ENCODE assay signal across 22 cellular contexts in genomic region chr3:61913657-61914056, GRCh38.
DNase-seq lines count a peak whose midpoint lies in the region; ATAC-seq, FAIRE-seq and TF ChIP-seq lines count a peak whose summit lies in the region.
"Had no signal": no experiment of that assay in that cellular context is flagged by ENCODE, and none has a peak within 500 bp of the region (broad histone marks: within the 10 kb centered on the region; RNA-seq: fewer than 3 reads in every experiment).

No MANE protein-coding gene starts in this region.

- CTCF ChIA-PET in GM10248 (lab: Yijun Ruan, JAX) = interaction anchor here (0.7 kb wide), 1 partner anchor 8 kb away, joined by 3 read pairs; no protein-coding TSS in a partner anchor
- CTCF ChIA-PET in H1 (lab: Charles Lee; ENCODE audit: partially characterized antibody) = interaction anchor here (0.7 to 1.5 kb wide), 2 partner anchors 10 to 55 kb away, joined by 3 to 8 read pairs; no protein-coding TSS in a partner anchor

- no peak overlapping the region for H2AK5ac ChIP-seq in H1 (ENCODE audit: low read depth, low read length)

- H2AFZ ChIP-seq in H1 (ENCODE audit: low read length) = no peak overlapping the region
- H2AFZ ChIP-seq: PC-9 had no signal

- TF ChIP-seq CTCF in GM10248 (IDR thresholded peaks at IDR 0.05; ENCODE audit: control extremely low read depth, extremely low read depth, low read depth, missing control alignments) (no peak), H1 (IDR thresholded peaks at IDR 0.05; ENCODE audit: control extremely low read depth in 1 of 3, insufficient read depth in 1 of 3, low read depth in 1 of 3, low read length in 3 of 3) (no peak), nephron progenitor cell (IDR thresholded peaks at IDR 0.05) (no peak)

- no peak overlapping the region for H3K56ac ChIP-seq in H1 (replicated peaks; ENCODE audit: insufficient read length, low read depth, low read length)

- TF ChIP-seq EP300 in H1 (IDR thresholded peaks at IDR 0.05; ENCODE audit: borderline replicate concordance in 1 of 2, low read depth in 2 of 2, low read length in 2 of 2) = no peak

- H3K79me1 ChIP-seq in H1 (ENCODE audit: low read depth, low read length) = peaks cover 2% of the 10 kb centered on the region; the same call in 1 of the 2 replicates

- H3K27ac ChIP-seq in H1 (ENCODE audit: low read depth, low read length) = no peak overlapping the region
- H3K27ac ChIP-seq: HL-60, PC-9, SJCRH30 had no signal

- peaks cover 81% of the 10 kb centered on the region for H3K4me1 Mint-ChIP-seq in nephron progenitor cell
- H3K4me1 Mint-ChIP-seq in activated naive CD8-positive, alpha-beta T cell treated with anti-CD3 and anti-CD28 coated beads, Interleukin-2, amount 50 U/mL, for 24 hours = no peaks in the 10 kb centered on the region
- H3K4me1 Mint-ChIP-seq: CD4-positive, CD25-positive, alpha-beta regulatory T cell had no signal

- no peak overlapping the region for H4K8ac ChIP-seq in H1 (ENCODE audit: extremely low read depth, insufficient read depth, low read length)

- no peak overlapping the region for H4K91ac ChIP-seq in H1 (replicated peaks; ENCODE audit: insufficient read length, low read length)

- no peak overlapping the region for H3K18ac ChIP-seq in H1 (ENCODE audit: extremely low read depth, low read length)

- POLR2A ChIA-PET in GM10248 (lab: Yijun Ruan, JAX) (no interaction called here), H1 (lab: Charles Lee; ENCODE audit: partially characterized antibody) (no interaction called here)

- no peak overlapping the region for H3K4ac ChIP-seq in H1 (replicated peaks; ENCODE audit: insufficient read length, low read depth, low read length)

- DNase-seq in GM10248 (ENCODE audit: extremely low spot score) = peak; percentile 13
- no peak for DNase-seq in H1 (ENCODE audit: low read depth in 1 of 2, low spot score in 2 of 2)
- DNase-seq in nephron progenitor cell = no peak
- DNase-seq in C1 segment of cervical spinal cord (lab: John Stamatoyannopoulos, UW) = no peak
- no peak for DNase-seq in activated naive CD8-positive, alpha-beta T cell treated with anti-CD3 and anti-CD28 coated beads, Interleukin-2, amount 50 U/mL, for 24 hours
- no peak for DNase-seq in GM19239 (ENCODE audit: insufficient read length, low spot score)
- DNase-seq: CD4-positive, CD25-positive, alpha-beta regulatory T cell; DMS53; NCI-H1092; NCI-H1436; NCI-H187; NCI-H2081 treated with DMSO at 0.1 percent for 48 hours; NCI-H524; NCI-H774; NK-92 treated with Interleukin-12 subunit alpha and Interleukin-12 subunit beta, amount 100 ng/mL, for 24 hours; PC-9; SJCRH30 had no signal

- no peak overlapping the region for H3K23ac ChIP-seq in H1 (ENCODE audit: insufficient read length)

- no peak overlapping the region for H3K9ac ChIP-seq in H1 (replicated peaks in 1 of 4; ENCODE audit: extremely low read depth in 1 of 4, low read depth in 3 of 4, low read length in 3 of 4)

- no peak overlapping the region for H2BK20ac ChIP-seq in H1 (ENCODE audit: low read length)

- H3K4me3 ChIP-seq in H1 (ENCODE audit: extremely low read depth in 1 of 4, insufficient read depth in 2 of 4, low read depth in 3 of 4, low read length in 4 of 4) = no peak overlapping the region
- H3K4me3 ChIP-seq: PC-9, SJCRH30 had no signal

- peaks cover 0 to 86% of the 10 kb centered on the region in 2 experiments; a peak in 3 of 4 replicates for H3K79me2 ChIP-seq in H1 (ENCODE audit: control insufficient read depth in 1 of 2, insufficient read depth in 2 of 2, low read length in 2 of 2)

- H3K4me3 Mint-ChIP-seq in nephron progenitor cell = no peak overlapping the region
- no peak overlapping the region for H3K4me3 Mint-ChIP-seq in activated naive CD8-positive, alpha-beta T cell treated with anti-CD3 and anti-CD28 coated beads, Interleukin-2, amount 50 U/mL, for 24 hours
- H3K4me3 Mint-ChIP-seq: CD4-positive, CD25-positive, alpha-beta regulatory T cell; IgD-negative memory B cell had no signal

- TF ChIP-seq POLR2A in H1 (IDR thresholded peaks at IDR 0.05; ENCODE audit: control extremely low read depth in 1 of 2, low read depth in 2 of 2, low read length in 2 of 2) = no peak

- H3K9me3 Mint-ChIP-seq in nephron progenitor cell = no peaks in the 10 kb centered on the region
- H3K9me3 Mint-ChIP-seq in activated naive CD8-positive, alpha-beta T cell treated with anti-CD3 and anti-CD28 coated beads, Interleukin-2, amount 50 U/mL, for 24 hours = peaks cover 7% of the 10 kb centered on the region
- H3K9me3 Mint-ChIP-seq: IgD-negative memory B cell had no signal

- H3K4me1 ChIP-seq in H1 (replicated peaks in 1 of 4; ENCODE audit: control insufficient read depth in 3 of 4, insufficient read depth in 4 of 4, low read length in 3 of 4) = peaks cover 2 to 27% (median 13%) of the 10 kb centered on the region in 4 experiments; a peak in 6 of 7 replicates
- H3K4me1 ChIP-seq: SJCRH30 had no signal

- no peak overlapping the region for H2BK120ac ChIP-seq in H1 (replicated peaks; ENCODE audit: low read depth, low read length)

- H3K9me3 ChIP-seq in H1 (ENCODE audit: insufficient read depth in 2 of 2, low read depth in 1 of 2, low read length in 1 of 2) = no peaks in the 10 kb centered on the region
- H3K9me3 ChIP-seq: SJCRH30 had no signal

- FAIRE-seq in H1 (lab: Jason Lieb, UNC) = peak; percentile 62
- no peak for FAIRE-seq in GM19239 (lab: Jason Lieb, UNC)
- FAIRE-seq: D721Med had no signal

- TF ChIP-seq RAD21 in H1 (IDR thresholded peaks at IDR 0.05 in 1 of 2, conservative IDR thresholded peaks at IDR 0.05 in 1 of 2; ENCODE audit: low read depth in 2 of 2, low read length in 2 of 2) = no peak

- peak; percentile 46 for ATAC-seq in GM21381 (IDR thresholded peaks at IDR 0.05; ENCODE audit: unreplicated experiment)
- ATAC-seq in activated naive CD8-positive, alpha-beta T cell treated with anti-CD3 and anti-CD28 coated beads, Interleukin-2, amount 50 U/mL, for 24 hours = no peak
- ATAC-seq: SK-N-SH treated with all-trans-retinoic acid at 6 μM for 48 hours had no signal

- no peaks in the 10 kb centered on the region for H3K27me3 Mint-ChIP-seq in nephron progenitor cell (ENCODE audit: low read depth, poor library complexity)
- H3K27me3 Mint-ChIP-seq in activated naive CD8-positive, alpha-beta T cell treated with anti-CD3 and anti-CD28 coated beads, Interleukin-2, amount 50 U/mL, for 24 hours = no peaks in the 10 kb centered on the region
- H3K27me3 Mint-ChIP-seq: CD4-positive, CD25-positive, alpha-beta regulatory T cell; IgD-negative memory B cell had no signal

- no peaks in the 10 kb centered on the region for H3K27me3 ChIP-seq in H1 (replicated peaks in 1 of 4; ENCODE audit: control insufficient read depth in 3 of 4, extremely low read depth in 1 of 4, insufficient read depth in 3 of 4, low read length in 3 of 4)
- H3K27me3 ChIP-seq: SJCRH30 had no signal

- 90% methylated on average over 3 of the region's 3 CpGs; no CpG with 5 or more reads in 1 of the 2 experiments for WGBS in H1 (ENCODE audit: extremely low coverage in 1 of 2, insufficient coverage in 1 of 2, insufficient read length in 1 of 2, insufficient replicate concordance in 2 of 2, low coverage in 1 of 2, low lambda C conversion rate in 2 of 2, missing lambda C conversion rate in 1 of 2), 2 experiments

- peaks cover 12% of the 10 kb centered on the region for H3K36me3 Mint-ChIP-seq in nephron progenitor cell (ENCODE audit: low read depth)
- H3K36me3 Mint-ChIP-seq in activated naive CD8-positive, alpha-beta T cell treated with anti-CD3 and anti-CD28 coated beads, Interleukin-2, amount 50 U/mL, for 24 hours (ENCODE audit: low read depth) = no peaks in the 10 kb centered on the region
- H3K36me3 Mint-ChIP-seq: CD4-positive, CD25-positive, alpha-beta regulatory T cell; IgD-negative memory B cell had no signal

- H2BK5ac ChIP-seq in H1 (ENCODE audit: low read depth, low read length) = no peak overlapping the region

- no peaks in the 10 kb centered on the region for H3K36me3 ChIP-seq in H1 (ENCODE audit: control insufficient read depth in 2 of 4, insufficient read depth in 4 of 4, low read length in 3 of 4)
- H3K36me3 ChIP-seq: SJCRH30 had no signal

- H3K4me2 ChIP-seq in H1 (ENCODE audit: insufficient read depth in 1 of 2, low read depth in 2 of 2, low read length in 2 of 2) = no peak overlapping the region
- H3K4me2 ChIP-seq: PC-9 had no signal

- peaks cover 0 to 5% of the 10 kb centered on the region in 2 experiments for H4K20me1 ChIP-seq in H1 (replicated peaks in 1 of 2; ENCODE audit: control insufficient read depth in 1 of 2, insufficient read depth in 2 of 2, low read length in 2 of 2)

- no peak overlapping the region for H4K5ac ChIP-seq in H1 (ENCODE audit: insufficient read length, low read depth, low read length)

- no peak overlapping the region for H2BK15ac ChIP-seq in H1 (ENCODE audit: low read length)

- no peak overlapping the region for H3K14ac ChIP-seq in H1 (ENCODE audit: insufficient read length)

- no peak overlapping the region for H2BK12ac ChIP-seq in H1 (ENCODE audit: low read depth, low read length)

- H3K27ac Mint-ChIP-seq in nephron progenitor cell = peak overlapping the region; percentile 40
- H3K27ac Mint-ChIP-seq in activated naive CD8-positive, alpha-beta T cell treated with anti-CD3 and anti-CD28 coated beads, Interleukin-2, amount 50 U/mL, for 24 hours = no peak overlapping the region
- H3K27ac Mint-ChIP-seq: CD4-positive, CD25-positive, alpha-beta regulatory T cell; IgD-negative memory B cell had no signal

- no peaks in the 10 kb centered on the region for H3K23me2 ChIP-seq in H1 (ENCODE audit: low read depth, low read length)

TF ChIP-seq in H1, 55 proteins besides CTCF, POLR2A, EP300 and RAD21:
- TF ChIP-seq CTBP2 (IDR thresholded peaks at IDR 0.05; ENCODE audit: borderline replicate concordance, insufficient read depth, insufficient read length, low read length) = no peak
- no peak for TF ChIP-seq SP2 (IDR thresholded peaks at IDR 0.05; ENCODE audit: low read length)
- no peak for TF ChIP-seq NANOG (IDR thresholded peaks at IDR 0.05; ENCODE audit: insufficient read depth, low read depth, low read length, poor library complexity, severe bottlenecking)
- no peak for TF ChIP-seq SRF (IDR thresholded peaks at IDR 0.05; ENCODE audit: low read depth, low read length)
